ENCODE assay signal across 29 cellular contexts in genomic region chr6:131978522-131978921, GRCh38. TPM values are rescaled to one million over a fixed set of nuclear protein-coding genes. Genes with fewer than 3 reads are reported as not detected.
"Had no signal": no experiment of that assay in that cellular context is flagged by ENCODE, and none has a peak within 500 bp of the region (broad histone marks: within the 10 kb centered on the region; RNA-seq: fewer than 3 reads in every experiment).

No MANE protein-coding gene starts in this region.

- H3K9me3 ChIP-seq: ascending aorta, Peyer's patch, SJCRH30 had no signal

- H3K36me3 Mint-ChIP-seq: activated CD8-positive, alpha-beta memory T cell treated with anti-CD3 and anti-CD28 coated beads, Interleukin-2, amount 10 ng/mL, durations not matched to agents 7 days and 5 days; activated naive CD4-positive, alpha-beta T cell treated with anti-CD3 and anti-CD28 coated beads, Interleukin-2, amount 50 U/mL, for 72 hours; brain had no signal

- H3K27ac ChIP-seq: Peyer's patch, RWPE1, SJCRH30 had no signal

- H3K4me1 ChIP-seq: SJCRH30 had no signal

- DNase-seq: activated CD4-positive, alpha-beta T cell treated with anti-CD3 and anti-CD28 coated beads for 48 hours; activated CD4-positive, alpha-beta T cell treated with anti-CD3 and anti-CD28 coated beads, Interleukin-2, amount 50 U/mL, for 48 hours; activated CD8-positive, alpha-beta memory T cell treated with anti-CD3 and anti-CD28 coated beads, Interleukin-2, amount 10 ng/mL, durations not matched to agents 7 days and 5 days; activated effector memory CD4-positive, alpha-beta T cell treated with anti-CD3 and anti-CD28 coated beads, Interleukin-2, amount 50 U/mL, for 16 hours; activated naive CD4-positive, alpha-beta T cell treated with Interleukin-2 at 50 U/mL for 16 hours; activated naive CD8-positive, alpha-beta T cell treated with anti-CD3 and anti-CD28 coated beads, Interleukin-2, amount 50 U/mL, for 24 hours; activated T-cell treated with anti-CD3 and anti-CD28 coated beads, Interleukin-2, amount 50 U/mL, for 4 hours; amniotic stem cell; Kasumi-1; KBM-7; NCI-H1092; NCI-H1417; NCI-H1694; NCI-H2029; NCI-H2107; NCI-H2171 treated with DMSO at 0.1 percent for 48 hours; NCI-H226; NCI-H526; NCI-H82; Peyer's patch; Right ventricle myocardium superior; SJCRH30 had no signal

- H3K27ac Mint-ChIP-seq: activated CD8-positive, alpha-beta memory T cell treated with anti-CD3 and anti-CD28 coated beads, Interleukin-2, amount 10 ng/mL, durations not matched to agents 7 days and 5 days; activated naive CD4-positive, alpha-beta T cell treated with anti-CD3 and anti-CD28 coated beads, Interleukin-2, amount 50 U/mL, for 72 hours; activated naive CD8-positive, alpha-beta T cell treated with anti-CD3 and anti-CD28 coated beads, Interleukin-2, amount 50 U/mL, for 24 hours; brain; T-helper 1 cell treated with Interleukin-12 subunit alpha and Interleukin-12 subunit beta and Interleukin-4 antibody, amounts not matched to agents 30 μg/mL and 1 μg/mL, for 36 hours had no signal

- ATAC-seq: activated CD4-positive, CD25-positive, alpha-beta regulatory T cell treated with anti-CD3 and anti-CD28 coated beads, Interleukin-2, amount 50 U/mL, for 24 hours; activated CD8-positive, alpha-beta memory T cell treated with anti-CD3 and anti-CD28 coated beads, Interleukin-2, amount 10 ng/mL, durations not matched to agents 7 days and 5 days; activated naive CD4-positive, alpha-beta T cell treated with anti-CD3 and anti-CD28 coated beads, Interleukin-2, amount 50 U/mL, for 72 hours; activated naive CD8-positive, alpha-beta T cell treated with anti-CD3 and anti-CD28 coated beads, Interleukin-2, amount 50 U/mL, for 24 hours; activated T-cell treated with anti-CD3 and anti-CD28 coated beads, Interleukin-2, amount 50 U/mL, for 4 hours had no signal

- H3K4me3 Mint-ChIP-seq: activated CD8-positive, alpha-beta memory T cell treated with anti-CD3 and anti-CD28 coated beads, Interleukin-2, amount 10 ng/mL, durations not matched to agents 7 days and 5 days; activated naive CD8-positive, alpha-beta T cell treated with anti-CD3 and anti-CD28 coated beads, Interleukin-2, amount 50 U/mL, for 24 hours; activated T-cell treated with anti-CD3 and anti-CD28 coated beads, Interleukin-2, amount 50 U/mL, for 4 hours; brain; central memory CD8-positive, alpha-beta T cell; T-helper 1 cell treated with Interleukin-12 subunit alpha and Interleukin-12 subunit beta and Interleukin-4 antibody, amounts not matched to agents 30 μg/mL and 1 μg/mL, for 36 hours had no signal

- H3K27me3 ChIP-seq: ascending aorta, Peyer's patch, SJCRH30 had no signal

- H3K9me3 Mint-ChIP-seq: activated naive CD4-positive, alpha-beta T cell treated with anti-CD3 and anti-CD28 coated beads, Interleukin-2, amount 50 U/mL, for 72 hours; activated naive CD8-positive, alpha-beta T cell treated with anti-CD3 and anti-CD28 coated beads, Interleukin-2, amount 50 U/mL, for 24 hours; activated T-cell treated with anti-CD3 and anti-CD28 coated beads, Interleukin-2, amount 50 U/mL, for 4 hours; brain; central memory CD8-positive, alpha-beta T cell; T-helper 1 cell treated with Interleukin-12 subunit alpha and Interleukin-12 subunit beta and Interleukin-4 antibody, amounts not matched to agents 30 μg/mL and 1 μg/mL, for 36 hours had no signal

- H3K4me3 ChIP-seq: ascending aorta, Peyer's patch, SJCRH30 had no signal

- H3K27me3 Mint-ChIP-seq: brain; central memory CD8-positive, alpha-beta T cell had no signal

- H3K4me1 Mint-ChIP-seq: activated CD8-positive, alpha-beta memory T cell treated with anti-CD3 and anti-CD28 coated beads, Interleukin-2, amount 10 ng/mL, durations not matched to agents 7 days and 5 days; activated naive CD8-positive, alpha-beta T cell treated with anti-CD3 and anti-CD28 coated beads, Interleukin-2, amount 50 U/mL, for 24 hours; central memory CD8-positive, alpha-beta T cell had no signal

- H3K36me3 ChIP-seq: ascending aorta, Peyer's patch, SJCRH30 had no signal

RNA-seq across cellular contexts. Expression of gene CCN2, which starts 27.4 kb away (rescaled TPM):
- total RNA-seq: activated CD8-positive, alpha-beta memory T cell treated with anti-CD3 and anti-CD28 coated beads, Interleukin-2, amount 10 ng/mL, durations not matched to agents 7 days and 5 days; activated naive CD4-positive, alpha-beta T cell treated with anti-CD3 and anti-CD28 coated beads, Interleukin-2, amount 50 U/mL, for 72 hours had no signal
